Comparison of ENCODE assay signal across 7 cellular contexts in the genomic region with DNA sequence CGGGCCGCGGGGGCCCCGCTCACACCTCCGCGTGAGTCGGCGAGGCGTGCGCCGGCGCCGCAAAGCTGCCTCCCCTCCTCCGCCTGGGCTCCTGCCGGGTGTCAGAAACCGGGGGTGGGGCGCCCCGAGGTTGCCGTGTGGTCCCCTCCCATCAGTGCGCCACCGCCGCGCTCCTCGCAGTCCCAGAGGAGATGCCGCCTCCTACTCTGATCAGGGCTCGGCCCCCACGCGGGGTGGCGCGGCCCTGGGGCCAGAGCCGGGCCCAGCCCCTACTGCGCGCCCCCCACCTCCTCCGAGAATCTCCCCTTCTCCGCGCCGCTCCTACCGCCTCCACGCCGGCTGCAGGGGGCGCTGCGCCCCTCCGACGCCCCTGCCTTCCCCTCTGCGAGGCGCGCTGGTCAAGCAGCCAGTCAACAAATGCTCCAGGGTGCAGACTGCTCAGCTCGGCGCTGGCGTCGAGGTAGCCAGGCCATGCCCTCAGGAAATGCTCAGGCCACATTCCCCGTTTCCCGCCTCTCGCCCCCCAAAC. TPM values are rescaled to one million over a fixed set of nuclear protein-coding genes. Genes with fewer than 3 reads are reported as not detected.
DNase-seq lines count a peak whose midpoint lies in the region; ATAC-seq and TF ChIP-seq lines count a peak whose summit lies in the region.

No MANE protein-coding gene starts in this region.

- H3K4me3 ChIP-seq in GM23338 = peak overlapping the region; percentile 52; the same call in 1 of the 2 replicates
- peak overlapping the region; percentile 62 for H3K4me3 ChIP-seq in OCI-LY7 (ENCODE audit: low read depth, low read length, poor library complexity, severe bottlenecking)
- peak overlapping the region; percentile 56 for H3K4me3 ChIP-seq in thymus (ENCODE audit: low read length)

- intact Hi-C loops in OCI-LY7 (cut with micrococcal nuclease; ENCODE audit: unreplicated experiment) = no loop called here

- no peaks in the 10 kb centered on the region for H3F3A ChIP-seq in GM23338 (replicated peaks; ENCODE audit: low read depth)

- no peak overlapping the region for H2AFZ ChIP-seq in GM23338
- no peak overlapping the region for H2AFZ ChIP-seq in OCI-LY7 (ENCODE audit: low read length)

- H3K36me3 ChIP-seq in GM23338 (ENCODE audit: insufficient read depth) (no peaks in the 10 kb centered on the region), OCI-LY7 (ENCODE audit: insufficient read depth, low read length) (no peaks in the 10 kb centered on the region), thymus (ENCODE audit: control insufficient read depth, insufficient read depth) (no peaks in the 10 kb centered on the region)

- H3K9me3 ChIP-seq in OCI-LY7 (ENCODE audit: low read length) = no peaks in the 10 kb centered on the region
- no peaks in the 10 kb centered on the region for H3K9me3 ChIP-seq in thymus (ENCODE audit: control insufficient read depth)

- H3K4me3 Mint-ChIP-seq in GM23338 = peak overlapping the region; percentile 55

- H3K27me3 ChIP-seq in GM23338 (ENCODE audit: insufficient read depth) (peaks cover 20% of the 10 kb centered on the region), thymus (ENCODE audit: control insufficient read depth, insufficient read depth) (peaks cover 52% of the 10 kb centered on the region)

- H4K20me1 ChIP-seq in GM23338 (replicated peaks; ENCODE audit: insufficient read depth) = no peaks in the 10 kb centered on the region
- H4K20me1 ChIP-seq in OCI-LY7 (ENCODE audit: insufficient read depth, low read length) = no peaks in the 10 kb centered on the region; the same call in 1 of the 2 replicates

- H3K27ac ChIP-seq in GM23338 (ENCODE audit: low read depth) (no peak overlapping the region), OCI-LY7 (ENCODE audit: low read depth, low read length, poor library complexity, severe bottlenecking) (no peak overlapping the region), thymus (ENCODE audit: low read depth) (no peak overlapping the region)

- no peaks in the 10 kb centered on the region; the same call in 2 of the 3 replicates for H3K9me3 Mint-ChIP-seq in GM23338

- no TSS peak for BruUV-seq in OCI-LY7 (replicated peaks; lab: Mats Ljungman, UMichigan)

- CTCF ChIA-PET in OCI-LY7 (lab: Charles Lee; ENCODE audit: unreplicated experiment) = no interaction called here

- H3K4me2 ChIP-seq in GM23338 = peak overlapping the region; percentile 74
- H3K4me2 ChIP-seq in OCI-LY7 (ENCODE audit: low read length) = peak overlapping the region; percentile 78

- POLR2A ChIA-PET in OCI-LY7 (lab: Charles Lee) = no interaction called here

- no peak overlapping the region for H3K27ac Mint-ChIP-seq in GM23338

- peak; percentile 74 for ATAC-seq in GM23338

- peak; percentile 82 for DNase-seq in GM23338 (ENCODE audit: low spot score)
- DNase-seq in OCI-LY7 (ENCODE audit: low spot score) = peak; percentile 55
- DNase-seq in astrocyte of the hippocampus (ENCODE audit: low read depth, low spot score) = peak; percentile 45
- DNase-seq in left kidney (ENCODE audit: low read depth, low spot score) = peak; percentile 74
- no peak for DNase-seq in inferior parietal cortex (ENCODE audit: extremely low spot score)
- no peak for DNase-seq in NCI-H187 treated with DMSO at 0.1 percent for 48 hours (lab: John Stamatoyannopoulos, UW)

- no peaks in the 10 kb centered on the region for H3K9me2 ChIP-seq in GM23338 (ENCODE audit: insufficient read depth)
- no peaks in the 10 kb centered on the region for H3K9me2 ChIP-seq in OCI-LY7 (ENCODE audit: insufficient read depth, low read length)

- H3K27me3 Mint-ChIP-seq in GM23338 (ENCODE audit: insufficient read depth, low read depth, poor library complexity) = peaks cover 19% of the 10 kb centered on the region

- H3K4me1 ChIP-seq in GM23338 (ENCODE audit: insufficient read depth) (no peaks in the 10 kb centered on the region), OCI-LY7 (ENCODE audit: insufficient read depth, low read length, poor library complexity, severe bottlenecking) (peaks cover 41% of the 10 kb centered on the region), thymus (ENCODE audit: control insufficient read depth, insufficient read depth, low read length) (no peaks in the 10 kb centered on the region)

- H3K36me3 Mint-ChIP-seq in GM23338 (ENCODE audit: low read depth) = no peaks in the 10 kb centered on the region

- 6% methylated on average over 54 of the region's 54 CpGs for WGBS in thymus

- TF ChIP-seq CTCF in GM23338 (conservative IDR thresholded peaks at IDR 0.05; ENCODE audit: low read depth in 2 of 2) (peak; percentile 75 to 90), OCI-LY7 (conservative IDR thresholded peaks at IDR 0.05; ENCODE audit: low read length) (peak; percentile 82)

- H3K79me2 ChIP-seq in GM23338 (replicated peaks; ENCODE audit: insufficient read depth) (no peaks in the 10 kb centered on the region), OCI-LY7 (ENCODE audit: insufficient read depth, low read depth, low read length) (no peaks in the 10 kb centered on the region)

- H3K4me1 Mint-ChIP-seq in GM23338 = no peaks in the 10 kb centered on the region

TF ChIP-seq in GM23338, 12 proteins besides CTCF, POLR2A, EP300 and RAD21 (continues in another document):
- TF ChIP-seq STAT1 (IDR thresholded peaks at IDR 0.05; ENCODE audit: unreplicated experiment) (no peak), JUNB (IDR thresholded peaks at IDR 0.05; ENCODE audit: unreplicated experiment) (no peak), NANOG (IDR thresholded peaks at IDR 0.05; ENCODE audit: borderline replicate concordance) (no peak), ZNF114 (CRISPR knock-in tag; IDR thresholded peaks at IDR 0.05) (no peak), ETS1 (IDR thresholded peaks at IDR 0.05) (no peak)

RNA-seq across cellular contexts. Expression of gene JAG2, which starts 0.5 kb away (rescaled TPM):
- 9.6 and 10.3 TPM in 2 replicates for total RNA-seq in GM23338 (2014; rRNA removed; shearing (Covaris generic))
- 1.9 and 2.6 TPM in 2 replicates for polyA plus RNA-seq in GM23338 (2016; fragmentation: Nextera tagmentation; extraction: Ambion mirVana)
- total RNA-seq in OCI-LY7 (2014; rRNA removed; shearing (Covaris generic)) = 4.0 and 5.0 TPM in 2 replicates
- total RNA-seq in OCI-LY7 (2022) = 6.0 and 6.5 TPM in 2 replicates
- 40.8 TPM for polyA plus RNA-seq in thymus

RNA-seq across cellular contexts. Expression of gene NUDT14, which starts 12.1 kb away (rescaled TPM):
- 13.6 and 14.8 TPM in 2 replicates for total RNA-seq in GM23338 (2014; rRNA removed; shearing (Covaris generic))
- polyA plus RNA-seq in GM23338 (2016; fragmentation: Nextera tagmentation; extraction: Ambion mirVana) (38.4 and 41.0 TPM in 2 replicates), thymus (17.2 TPM)
- 19.5 and 32.1 TPM in 2 replicates for total RNA-seq in OCI-LY7 (2014; rRNA removed; shearing (Covaris generic))
- 37.0 and 37.5 TPM in 2 replicates for total RNA-seq in OCI-LY7 (2022)

Comparison
In these comparisons a context has a peak if more than half of its experiments do, and no peak if none do; other contexts are left out.
1. DNase-seq: peak in GM23338 (single experiment), OCI-LY7 (single experiment), astrocyte of the hippocampus (single experiment) and left kidney (single experiment); none in inferior parietal cortex (single experiment) and NCI-H187 treated with DMSO at 0.1 percent for 48 hours (single experiment).
2. Peak in every context shown above with its lines, with median percentiles within 50 percentile points of each other: H3K4me3 ChIP-seq.